Comparison of ENCODE assay signal across 16 cellular contexts in genomic region chr13:43986395-43986794, GRCh38.
A peak's percentile ranks its signal among the peaks of the same experiment; 100 is the strongest.
DNase-seq lines count a peak whose midpoint lies in the region; ATAC-seq and TF ChIP-seq lines count a peak whose summit lies in the region.
"Had no signal": no experiment of that assay in that cellular context is flagged by ENCODE, and none has a peak within 500 bp of the region (broad histone marks: within the 10 kb centered on the region; RNA-seq: fewer than 3 reads in every experiment).

No MANE protein-coding gene starts in this region.

- no peak for ATAC-seq in aorta (ENCODE audit: low FRiP score)
- no peak for ATAC-seq in activated CD4-positive, alpha-beta T cell treated with anti-CD3 and anti-CD28 coated beads for 36 hours
- ATAC-seq: activated CD4-positive, CD25-positive, alpha-beta regulatory T cell treated with anti-CD3 and anti-CD28 coated beads, Interleukin-2, amount 50 U/mL, for 24 hours; effector memory CD8-positive, alpha-beta T cell; foreskin keratinocyte had no signal

- DNase-seq in DMS53 treated with DMSO at 0.1 percent for 48 hours (lab: John Stamatoyannopoulos, UW; ENCODE audit: unreplicated experiment) (peak; percentile 57), NCI-H187 treated with DMSO at 0.1 percent for 48 hours (lab: John Stamatoyannopoulos, UW) (peak; percentile 94), aorta (no peak), A172 (ENCODE audit: low spot score) (no peak), Ammon's horn (ENCODE audit: low spot score) (no peak)
- DNase-seq in activated CD4-positive, alpha-beta T cell treated with anti-CD3 and anti-CD28 coated beads for 36 hours = no peak
- DNase-seq: activated naive CD4-positive, alpha-beta T cell treated with Interleukin-2 at 50 U/mL for 16 hours; effector memory CD8-positive, alpha-beta T cell; foreskin keratinocyte; HCEC 1CT; midbrain; NCI-H524 treated with DMSO at 0.1 percent for 48 hours had no signal

- H3K9me3 Mint-ChIP-seq in brain (peaks cover 0 to 5% (median 0%) of the 10 kb centered on the region in 5 experiments), nephron (no peaks in the 10 kb centered on the region)
- no peaks in the 10 kb centered on the region for H3K9me3 Mint-ChIP-seq in activated CD4-positive, alpha-beta T cell treated with anti-CD3 and anti-CD28 coated beads for 36 hours (ENCODE audit: low read depth)
- H3K9me3 Mint-ChIP-seq: effector memory CD8-positive, alpha-beta T cell; T-helper 1 cell treated with Interleukin-12 subunit alpha and Interleukin-12 subunit beta and Interleukin-4 antibody, amounts not matched to agents 30 μg/mL and 1 μg/mL, for 36 hours had no signal

- POLR2A ChIA-PET in activated CD4-positive, alpha-beta T cell treated with anti-CD3 and anti-CD28 coated beads for 36 hours (lab: Charles Lee) = no interaction called here

- no peak overlapping the region for H3K27ac ChIP-seq in aorta (ENCODE audit: low read depth in 1 of 2, low read length in 2 of 2)
- H3K27ac ChIP-seq: foreskin keratinocyte had no signal

- H3K4me3 Mint-ChIP-seq in brain = peak overlapping the region in 2 of 5 experiments; percentile 15 to 16
- no peak overlapping the region for H3K4me3 Mint-ChIP-seq in nephron
- H3K4me3 Mint-ChIP-seq in activated CD4-positive, alpha-beta T cell treated with anti-CD3 and anti-CD28 coated beads for 36 hours = no peak overlapping the region
- H3K4me3 Mint-ChIP-seq: effector memory CD8-positive, alpha-beta T cell; T-helper 1 cell treated with Interleukin-12 subunit alpha and Interleukin-12 subunit beta and Interleukin-4 antibody, amounts not matched to agents 30 μg/mL and 1 μg/mL, for 36 hours had no signal

- CTCF ChIA-PET in activated CD4-positive, alpha-beta T cell treated with anti-CD3 and anti-CD28 coated beads for 36 hours (lab: Charles Lee) = interaction anchor here (0.7 kb wide), 1 partner anchor 41 kb away, joined by 3 read pairs; no protein-coding TSS in a partner anchor

- H3K27me3 ChIP-seq in aorta (ENCODE audit: control insufficient read depth in 1 of 2, insufficient read depth in 2 of 2, low read length in 1 of 2) = no peaks in the 10 kb centered on the region
- H3K27me3 ChIP-seq: foreskin keratinocyte had no signal

- H3K4me1 Mint-ChIP-seq in brain (peaks cover 61% of the 10 kb centered on the region), nephron (peaks cover 23% of the 10 kb centered on the region)
- no peaks in the 10 kb centered on the region for H3K4me1 Mint-ChIP-seq in activated CD4-positive, alpha-beta T cell treated with anti-CD3 and anti-CD28 coated beads for 36 hours

- no peaks in the 10 kb centered on the region for H3K9me3 ChIP-seq in aorta (ENCODE audit: control insufficient read depth, low read length)

- no peaks in the 10 kb centered on the region for H3K36me3 Mint-ChIP-seq in brain
- no peaks in the 10 kb centered on the region for H3K36me3 Mint-ChIP-seq in nephron (ENCODE audit: low read depth)
- no peaks in the 10 kb centered on the region for H3K36me3 Mint-ChIP-seq in activated CD4-positive, alpha-beta T cell treated with anti-CD3 and anti-CD28 coated beads for 36 hours (ENCODE audit: low read depth)

- no peak overlapping the region for H3K4me3 ChIP-seq in aorta (ENCODE audit: low read length in 2 of 2)

- intact Hi-C loops in aorta (cut with DNase I) = no loop called here
- intact Hi-C loops in activated CD4-positive, alpha-beta T cell treated with anti-CD3 and anti-CD28 coated beads for 36 hours (cut with DNase I, micrococcal nuclease) = no loop called here

- H3K4me1 ChIP-seq in aorta (ENCODE audit: control insufficient read depth in 1 of 2, insufficient read depth in 2 of 2, low read length in 2 of 2) = peaks cover 0 to 2% of the 10 kb centered on the region in 2 donors
- H3K4me1 ChIP-seq: foreskin keratinocyte had no signal

- H3K27me3 Mint-ChIP-seq in brain = no peaks in the 10 kb centered on the region
- peaks cover 4% of the 10 kb centered on the region for H3K27me3 Mint-ChIP-seq in nephron (ENCODE audit: low read depth)
- peaks cover 4% of the 10 kb centered on the region for H3K27me3 Mint-ChIP-seq in activated CD4-positive, alpha-beta T cell treated with anti-CD3 and anti-CD28 coated beads for 36 hours

- no peaks in the 10 kb centered on the region for H3K36me3 ChIP-seq in aorta (ENCODE audit: control insufficient read depth in 1 of 2, insufficient read depth in 2 of 2, low read length in 1 of 2)

- H3K27ac Mint-ChIP-seq in brain = peak overlapping the region in 4 of 5 experiments; percentile 4 to 91 (median 83)
- peak overlapping the region in 2 of 3 experiments; percentile 6 to 17 for H3K27ac Mint-ChIP-seq in nephron
- H3K27ac Mint-ChIP-seq in activated CD4-positive, alpha-beta T cell treated with anti-CD3 and anti-CD28 coated beads for 36 hours = no peak overlapping the region
- H3K27ac Mint-ChIP-seq: effector memory CD8-positive, alpha-beta T cell; T-helper 1 cell treated with Interleukin-12 subunit alpha and Interleukin-12 subunit beta and Interleukin-4 antibody, amounts not matched to agents 30 μg/mL and 1 μg/mL, for 36 hours had no signal

- TF ChIP-seq CTCF in brain (conservative IDR thresholded peaks at IDR 0.05) (no peak), nephron (IDR thresholded peaks at IDR 0.05; ENCODE audit: unreplicated experiment in 3 of 3) (no peak)

- 55 to 74% methylated on average over 2 of the region's 2 CpGs for WGBS in aorta, 2 donors

Comparison
In these comparisons a context has a peak if more than half of its experiments do, and no peak if none do; other contexts are left out.
1. DNase-seq: peak in DMS53 treated with DMSO at 0.1 percent for 48 hours (single experiment) and NCI-H187 treated with DMSO at 0.1 percent for 48 hours (single experiment); none in aorta (0 of 2), A172 (single experiment), Ammon's horn (single experiment) and activated CD4-positive, alpha-beta T cell treated with anti-CD3 and anti-CD28 coated beads for 36 hours (single experiment).